14 cellular contexts compared by ENCODE assay signal in the genomic region with DNA sequence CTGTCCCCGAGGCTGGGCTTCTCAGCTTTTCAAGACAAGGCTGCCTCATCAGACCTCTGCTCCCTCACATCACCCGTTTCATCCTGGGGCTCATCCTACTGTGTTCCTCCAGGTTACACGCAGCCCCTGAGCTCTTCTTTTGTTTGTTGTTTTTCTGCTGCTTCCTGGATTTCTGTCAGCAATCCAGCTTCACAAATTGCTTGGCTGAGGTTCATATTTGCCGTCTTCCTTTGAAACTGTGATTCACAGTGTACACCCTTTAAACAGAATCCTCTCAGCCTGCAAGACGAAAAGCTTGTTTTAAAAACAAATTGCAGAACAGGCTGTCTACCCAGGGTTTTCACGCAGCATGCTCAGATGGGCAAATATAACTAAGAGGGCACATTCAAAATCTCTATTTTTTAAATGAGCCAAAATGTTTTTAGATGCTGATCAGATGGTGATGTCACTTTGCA. TPM values are rescaled to one million over a fixed set of nuclear protein-coding genes. Genes with fewer than 3 reads are reported as not detected.
DNase-seq lines count a peak whose midpoint lies in the region; ATAC-seq, FAIRE-seq and TF ChIP-seq lines count a peak whose summit lies in the region.
"Had no signal": no experiment of that assay in that cellular context is flagged by ENCODE, and none has a peak within 500 bp of the region (broad histone marks: within the 10 kb centered on the region; RNA-seq: fewer than 3 reads in every experiment).

No MANE protein-coding gene starts in this region.

- peak overlapping the region; percentile 6 for H3K4me3 Mint-ChIP-seq in MCF 10A (ENCODE audit: unreplicated experiment)
- H3K4me3 Mint-ChIP-seq: activated naive CD8-positive, alpha-beta T cell treated with anti-CD3 and anti-CD28 coated beads for 36 hours; CD4-positive, alpha-beta T cell had no signal

- no peak for TF ChIP-seq CTCF in A549 (IDR thresholded peaks at IDR 0.05)
- TF ChIP-seq CTCF in MCF 10A (IDR thresholded peaks at IDR 0.05; ENCODE audit: unreplicated experiment): no peak

- DNase-seq in A549 (ENCODE audit: low read depth in 1 of 2, low spot score in 1 of 2): peak; percentile 18 to 64
- DNase-seq in HTR-8/SVneo (ENCODE audit: insufficient read length, low spot score): peak; percentile 31
- peak; percentile 63 for DNase-seq in MCF 10A (ENCODE audit: unreplicated experiment)
- no peak for DNase-seq in left lobe of liver (ENCODE audit: low spot score)
- DNase-seq in iPS-NIHi7 (ENCODE audit: extremely low spot score): no peak
- no peak for DNase-seq in GM12891 (ENCODE audit: insufficient read length, low spot score)
- DNase-seq in HEK293T (ENCODE audit: extremely low spot score): no peak
- DNase-seq: activated naive CD8-positive, alpha-beta T cell treated with anti-CD3 and anti-CD28 coated beads for 36 hours; CD4-positive, alpha-beta T cell; NCI-H2107; stimulated activated CD4-positive, alpha-beta T cell treated with anti-CD3 and anti-CD28 coated beads, Interleukin-2, amount 100 ng/mL, for 48 hours; T-helper 9 cell had no signal

- peak overlapping the region; percentile 73 for H3K4me2 ChIP-seq in A549

- H3K4me3 ChIP-seq in A549: peak overlapping the region; percentile 18; the same call in 1 of the 3 replicates

- FAIRE-seq in A549 (lab: Jason Lieb, UNC): no peak
- peak; percentile 20 for FAIRE-seq in HTR-8/SVneo (lab: Jason Lieb, UNC)
- no peak for FAIRE-seq in GM12891 (lab: Jason Lieb, UNC)
- FAIRE-seq: islet of Langerhans had no signal

- H3K27me3 Mint-ChIP-seq in MCF 10A (ENCODE audit: insufficient read depth, unreplicated experiment): peaks cover 11% of the 10 kb centered on the region
- H3K27me3 Mint-ChIP-seq: activated naive CD8-positive, alpha-beta T cell treated with anti-CD3 and anti-CD28 coated beads for 36 hours had no signal

- no peaks in the 10 kb centered on the region for H3K9me3 ChIP-seq in A549

- no peaks in the 10 kb centered on the region for H3K36me3 Mint-ChIP-seq in MCF 10A (ENCODE audit: insufficient read depth, unreplicated experiment)
- H3K36me3 Mint-ChIP-seq: activated naive CD8-positive, alpha-beta T cell treated with anti-CD3 and anti-CD28 coated beads for 36 hours had no signal

- POLR2A ChIA-PET in A549 (lab: Yijun Ruan, JAX) (interaction anchor here (0.5 kb wide), 1 partner anchor 9 kb away, joined by 6 read pairs; no protein-coding TSS in a partner anchor), MCF 10A (lab: Yijun Ruan, JAX) (interaction anchor here (0.6 kb wide), 1 partner anchor 1565 kb away, joined by 4 read pairs; no protein-coding TSS in a partner anchor), HEK293T (lab: Yijun Ruan, JAX) (no interaction called here)

- TF ChIP-seq POLR2A in A549 (IDR thresholded peaks at IDR 0.05; ENCODE audit: low read length): no peak
- TF ChIP-seq POLR2A in GM12891 (IDR thresholded peaks at IDR 0.05; ENCODE audit: low read depth, low read length): no peak

- no peak for TF ChIP-seq RAD21 in A549 (conservative IDR thresholded peaks at IDR 0.05 in 1 of 2, IDR thresholded peaks at IDR 0.05 in 1 of 2)

- intact Hi-C loops in MCF 10A (cut with micrococcal nuclease): no loop called here

- CTCF ChIA-PET in A549 (lab: Yijun Ruan, JAX): interaction anchor here (1.0 to 1.3 kb wide), 4 partner anchors 9 to 198 kb away, joined by 3 read pairs; no protein-coding TSS in a partner anchor
- CTCF ChIA-PET in MCF 10A (lab: Yijun Ruan, JAX): interaction anchor here (0.9 kb wide), 1 partner anchor 105 kb away, joined by 4 read pairs; no protein-coding TSS in a partner anchor
- CTCF ChIA-PET in HEK293T (lab: Yijun Ruan, JAX): interaction anchor here (0.8 kb wide), 1 partner anchor 121 kb away, joined by 3 read pairs; no protein-coding TSS in a partner anchor

- WGBS in A549 (ENCODE audit: missing lambda C conversion rate): 2% methylated on average over 6 of the region's 6 CpGs

- no TSS peak for BruUV-seq in MCF 10A (replicated peaks; lab: Mats Ljungman, UMichigan)

- no peaks in the 10 kb centered on the region for H3K9me3 Mint-ChIP-seq in MCF 10A (ENCODE audit: unreplicated experiment)
- H3K9me3 Mint-ChIP-seq: activated naive CD8-positive, alpha-beta T cell treated with anti-CD3 and anti-CD28 coated beads for 36 hours; CD4-positive, alpha-beta T cell had no signal

- no peak for TF ChIP-seq EP300 in A549 (IDR thresholded peaks at IDR 0.05)

- peak overlapping the region; percentile 14 to 36; a peak in 4 of 6 replicates for H3K27ac ChIP-seq in A549

- H3K27ac Mint-ChIP-seq in MCF 10A (ENCODE audit: low read depth, unreplicated experiment): no peak overlapping the region
- H3K27ac Mint-ChIP-seq: activated naive CD8-positive, alpha-beta T cell treated with anti-CD3 and anti-CD28 coated beads for 36 hours; CD4-positive, alpha-beta T cell had no signal

- H3K4me1 ChIP-seq in A549: peaks cover 12% of the 10 kb centered on the region

- ATAC-seq in A549 (peak; percentile 74 to 85; a peak in 5 of 6 replicates), left lobe of liver (peak; percentile 23), GM18867 (IDR thresholded peaks at IDR 0.05; ENCODE audit: unreplicated experiment) (no peak)

- H3K4me1 Mint-ChIP-seq in MCF 10A (ENCODE audit: insufficient read depth, unreplicated experiment): peaks cover 6% of the 10 kb centered on the region
- H3K4me1 Mint-ChIP-seq: activated naive CD8-positive, alpha-beta T cell treated with anti-CD3 and anti-CD28 coated beads for 36 hours had no signal

TF ChIP-seq in A549, 52 proteins besides CTCF, POLR2A, EP300 and RAD21:
- no peak for TF ChIP-seq SREBF2 (IDR thresholded peaks at IDR 0.05)
- TF ChIP-seq, protein P1, sequence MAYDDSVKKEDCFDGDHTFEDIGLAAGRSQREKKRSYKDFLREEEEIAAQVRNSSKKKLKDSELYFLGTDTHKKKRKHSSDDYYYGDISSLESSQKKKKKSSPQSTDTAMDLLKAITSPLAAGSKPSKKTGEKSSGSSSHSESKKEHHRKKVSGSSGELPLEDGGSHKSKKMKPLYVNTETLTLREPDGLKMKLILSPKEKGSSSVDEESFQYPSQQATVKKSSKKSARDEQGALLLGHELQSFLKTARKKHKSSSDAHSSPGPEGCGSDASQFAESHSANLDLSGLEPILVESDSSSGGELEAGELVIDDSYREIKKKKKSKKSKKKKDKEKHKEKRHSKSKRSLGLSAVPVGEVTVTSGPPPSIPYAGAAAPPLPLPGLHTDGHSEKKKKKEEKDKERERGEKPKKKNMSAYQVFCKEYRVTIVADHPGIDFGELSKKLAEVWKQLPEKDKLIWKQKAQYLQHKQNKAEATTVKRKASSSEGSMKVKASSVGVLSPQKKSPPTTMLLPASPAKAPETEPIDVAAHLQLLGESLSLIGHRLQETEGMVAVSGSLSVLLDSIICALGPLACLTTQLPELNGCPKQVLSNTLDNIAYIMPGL (CRISPR knock-in tag; IDR thresholded peaks at IDR 0.05; ENCODE audit: borderline replicate concordance): no peak

TF ChIP-seq in GM12891, 5 proteins besides CTCF, POLR2A, EP300 and RAD21:
- no peak for TF ChIP-seq POU2F2 (IDR thresholded peaks at IDR 0.05; ENCODE audit: low read depth, low read length)

TF ChIP-seq in HEK293T, 16 proteins besides CTCF, POLR2A, EP300 and RAD21:
- no peak for TF ChIP-seq BHLHE40 (IDR thresholded peaks at IDR 0.05; ENCODE audit: borderline replicate concordance)
- TF ChIP-seq TARDBP (IDR thresholded peaks at IDR 0.05): no peak
- TF ChIP-seq SUZ12 (IDR thresholded peaks at IDR 0.05): no peak
- no peak for TF ChIP-seq ARNT (IDR thresholded peaks at IDR 0.05)
- no peak for TF ChIP-seq FOXK2 (IDR thresholded peaks at IDR 0.05)
- no peak for TF ChIP-seq SP1 (IDR thresholded peaks at IDR 0.05)
- TF ChIP-seq CTBP1 (IDR thresholded peaks at IDR 0.05; ENCODE audit: borderline replicate concordance): no peak
- no peak for TF ChIP-seq ELF4 (IDR thresholded peaks at IDR 0.05)
TF ChIP-seq in HEK293T: peak in this region for 0.

RNA-seq across cellular contexts. Expression of a gene that starts 39.1 kb away (rescaled TPM):
- polyA plus RNA-seq in A549 (2011; rRNA removed) (182 and 200 TPM in 2 replicates), A549 (2017; fragmentation: RNase III; extraction: RNeasy Plus Mini Kit Qiagen cat#74134 plus additional on column Dnase treatment) (88.7 to 110 TPM (median 104 TPM) in 3 replicates)
- polyA plus RNA-seq in A549 (2012; cell fraction: cytosol; rRNA removed): 59.5 and 64.4 TPM in 2 replicates
- polyA plus RNA-seq in A549 (2012; cell fraction: nucleus; rRNA removed): 31.6 and 49.8 TPM in 2 replicates
- 169 and 188 TPM in 2 replicates for polyA minus RNA-seq in A549 (2011; rRNA and poly(A)+ RNA removed)
- total RNA-seq in MCF 10A (2022) (49.6 and 70.0 TPM in 2 replicates), left lobe of liver (19.1 TPM)
- 14.8 TPM for polyA plus RNA-seq in GM12891 (2012; ENCODE audit: low read depth, missing spikeins)

Comparison
In these comparisons a context has a peak if more than half of its experiments do, and no peak if none do; other contexts are left out.
1. DNase-seq: peak in A549 (2 of 2), HTR-8/SVneo (single experiment) and MCF 10A (single experiment); none in left lobe of liver (single experiment), iPS-NIHi7 (single experiment), GM12891 (single experiment) and HEK293T (single experiment).